ENCODE assay signal across 8 cellular contexts in genomic region chr1:228486596-228487335, GRCh38. TPM values are rescaled to one million over a fixed set of nuclear protein-coding genes. Genes with fewer than 3 reads are reported as not detected.
DNase-seq lines count a peak whose midpoint lies in the region; ATAC-seq and TF ChIP-seq lines count a peak whose summit lies in the region.

No MANE protein-coding gene starts in this region.

- H3K4me3 ChIP-seq in LNCaP clone FGC (ENCODE audit: low read depth, low read length), result peak overlapping the region; percentile 96
- peak overlapping the region; percentile 71 for H3K4me3 ChIP-seq in SJCRH30
- H3K4me3 ChIP-seq in testis, result peak overlapping the region; percentile 74 to 90

- peak; percentile 84 for DNase-seq in G401 (ENCODE audit: low spot score)
- peak; percentile 81 for DNase-seq in H4 (ENCODE audit: low spot score)
- DNase-seq in LNCaP clone FGC (ENCODE audit: low read depth), result peak; percentile 85
- DNase-seq in SJCRH30, result peak; percentile 88 to 91
- peak; percentile 82 for DNase-seq in activated naive CD4-positive, alpha-beta T cell treated with Interleukin-2 at 50 U/mL for 16 hours
- DNase-seq in germinal center (ENCODE audit: low spot score), result peak; percentile 75
- DNase-seq in omental fat pad (ENCODE audit: low spot score), result no peak
- peak; percentile 90 for DNase-seq in testis

- peak; percentile 75 for ATAC-seq in omental fat pad (ENCODE audit: low FRiP score)

- intact Hi-C loops in testis (cut with DNase I; ENCODE audit: low total_unique reads), result no loop called here

- peaks cover 8% of the 10 kb centered on the region; the same call in 1 of the 2 replicates for H3K4me1 ChIP-seq in SJCRH30
- H3K4me1 ChIP-seq in testis, result peaks cover 10% of the 10 kb centered on the region

- H3K36me3 ChIP-seq in SJCRH30 (peaks cover 10% of the 10 kb centered on the region), testis (ENCODE audit: low read depth, missing control alignments) (no peaks in the 10 kb centered on the region)

- in situ Hi-C loops in G401 (cut with HindIII; ENCODE audit: low sequenced_read_pairs), result no loop called here

- 0 to 1% methylated on average over 27 to 59 of the region's 60 CpGs for WGBS in testis, 2 donors

- no peak for TF ChIP-seq POLR2A in testis (IDR thresholded peaks at IDR 0.05)

- H3K9me3 ChIP-seq in SJCRH30 (replicated peaks) (no peaks in the 10 kb centered on the region), testis (no peaks in the 10 kb centered on the region)

- no peaks in the 10 kb centered on the region for H3K27me3 ChIP-seq in SJCRH30
- no peaks in the 10 kb centered on the region for H3K27me3 ChIP-seq in testis

- H3K27ac ChIP-seq in SJCRH30, result peak overlapping the region; percentile 95
- H3K27ac ChIP-seq in testis, result peak overlapping the region; percentile 99

- TF ChIP-seq CTCF in LNCaP clone FGC (IDR thresholded peaks at IDR 0.05; ENCODE audit: control insufficient read depth, extremely low read depth, insufficient read depth), result no peak
- peak in 1 of 3 donors; percentile 13 for TF ChIP-seq CTCF in omental fat pad (IDR thresholded peaks at IDR 0.05)
- peak in 2 of 3 experiments; percentile 15 to 46 for TF ChIP-seq CTCF in testis (IDR thresholded peaks at IDR 0.05)

RNA-seq across cellular contexts. Expression of gene RNF187, which starts 0.4 kb away (rescaled TPM):
- total RNA-seq in G401 (2014; rRNA removed; shearing (Covaris generic)), result 136 and 168 TPM in 2 replicates
- total RNA-seq in H4 (2014; rRNA removed; shearing (Covaris generic)), result 44.9 and 80.6 TPM in 2 replicates
- 65.0 and 77.0 TPM in 2 replicates for total RNA-seq in SJCRH30 (2014; rRNA removed; shearing (Covaris generic))
- total RNA-seq in omental fat pad (10 to 100 TPM; 20.8 to 26.5 (median 23.5) TPM), testis (100 to 1,000 TPM in 1 of 2 donors, 10 to 100 TPM in 1; 86.8 to 109 TPM)
- 49.3 TPM for polyA plus RNA-seq in testis (ENCODE audit: insufficient read depth, low read depth, low replicate concordance)
